ENCODE assay signal across 8 cellular contexts in the genomic region with DNA sequence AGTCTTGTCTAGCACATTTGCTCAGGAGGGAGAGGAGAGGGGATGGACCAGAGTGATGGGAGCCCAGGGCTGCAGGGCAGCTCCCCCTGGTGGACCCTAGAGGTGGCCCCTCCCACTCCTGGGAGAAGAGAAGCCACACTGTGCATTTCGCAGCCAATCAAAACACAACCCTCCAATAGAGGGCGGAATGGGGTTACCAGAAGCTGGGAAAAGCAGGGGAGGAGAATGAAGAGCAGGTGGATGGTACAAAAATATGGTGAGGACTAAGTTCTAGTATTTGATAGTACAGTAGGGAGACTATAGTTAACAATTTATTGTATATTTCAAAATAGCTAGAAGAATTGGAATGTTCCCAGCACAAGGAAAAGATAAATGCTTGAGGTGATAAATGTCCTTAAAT. TPM values are rescaled to one million over a fixed set of nuclear protein-coding genes. Genes with fewer than 3 reads are reported as not detected.
DNase-seq lines count a peak whose midpoint lies in the region; ATAC-seq and TF ChIP-seq lines count a peak whose summit lies in the region.

No MANE protein-coding gene starts in this region.

- no peaks in the 10 kb centered on the region for H3K9me3 Mint-ChIP-seq in activated naive CD8-positive, alpha-beta T cell treated with anti-CD3 and anti-CD28 coated beads for 36 hours
- no peaks in the 10 kb centered on the region for H3K9me3 Mint-ChIP-seq in progenitor cell of endocrine pancreas (ENCODE audit: low read depth)

- H3K4me3 ChIP-seq in MG63 (no peak overlapping the region), SJCRH30 (no peak overlapping the region), cardiac muscle cell (no peak overlapping the region)

- H3K9me3 ChIP-seq in MG63: no peaks in the 10 kb centered on the region
- H3K9me3 ChIP-seq in SJCRH30 (replicated peaks): no peaks in the 10 kb centered on the region
- no peaks in the 10 kb centered on the region for H3K9me3 ChIP-seq in cardiac muscle cell (ENCODE audit: low read depth)

- H3K27me3 Mint-ChIP-seq in activated naive CD8-positive, alpha-beta T cell treated with anti-CD3 and anti-CD28 coated beads for 36 hours: no peaks in the 10 kb centered on the region
- H3K27me3 Mint-ChIP-seq in progenitor cell of endocrine pancreas: no peaks in the 10 kb centered on the region

- H3K4me1 ChIP-seq in SJCRH30: no peaks in the 10 kb centered on the region
- H3K4me1 ChIP-seq in cardiac muscle cell (ENCODE audit: low read depth): no peaks in the 10 kb centered on the region

- H3K27me3 ChIP-seq in MG63: no peaks in the 10 kb centered on the region
- no peaks in the 10 kb centered on the region for H3K27me3 ChIP-seq in SJCRH30
- H3K27me3 ChIP-seq in cardiac muscle cell: no peaks in the 10 kb centered on the region

- H3K4me1 Mint-ChIP-seq in activated naive CD8-positive, alpha-beta T cell treated with anti-CD3 and anti-CD28 coated beads for 36 hours: peaks cover 19% of the 10 kb centered on the region
- no peaks in the 10 kb centered on the region for H3K4me1 Mint-ChIP-seq in progenitor cell of endocrine pancreas (ENCODE audit: low read depth)

- peaks cover 5% of the 10 kb centered on the region for H3K36me3 Mint-ChIP-seq in activated naive CD8-positive, alpha-beta T cell treated with anti-CD3 and anti-CD28 coated beads for 36 hours
- peaks cover 40% of the 10 kb centered on the region for H3K36me3 Mint-ChIP-seq in progenitor cell of endocrine pancreas (ENCODE audit: insufficient read depth)

- TF ChIP-seq CTCF in cardiac muscle cell (IDR thresholded peaks at IDR 0.05; ENCODE audit: low read depth, low read length) (peak; percentile 99), progenitor cell of endocrine pancreas (IDR thresholded peaks at IDR 0.05; ENCODE audit: unreplicated experiment) (peak; percentile 86)

- H3K27ac ChIP-seq in SJCRH30 (no peak overlapping the region), cardiac muscle cell (peak overlapping the region; percentile 32)

- ATAC-seq in GM21390 (IDR thresholded peaks at IDR 0.05; ENCODE audit: unreplicated experiment) (peak; percentile 59), HG03045 (IDR thresholded peaks at IDR 0.05; ENCODE audit: unreplicated experiment) (no peak)

- DNase-seq in COLO829 (ENCODE audit: low spot score) (peak; percentile 96), MG63 (peak; percentile 48), SJCRH30 (peak; percentile 83 to 90), cardiac muscle cell (ENCODE audit: low read depth in 1 of 2, low spot score in 1 of 2) (peak; percentile 88 to 93), progenitor cell of endocrine pancreas (ENCODE audit: low spot score, unreplicated experiment) (peak; percentile 64)
- DNase-seq in activated naive CD8-positive, alpha-beta T cell treated with anti-CD3 and anti-CD28 coated beads for 36 hours: peak; percentile 56

- H3K4me3 Mint-ChIP-seq in activated naive CD8-positive, alpha-beta T cell treated with anti-CD3 and anti-CD28 coated beads for 36 hours: no peak overlapping the region
- no peak overlapping the region for H3K4me3 Mint-ChIP-seq in progenitor cell of endocrine pancreas (ENCODE audit: low read depth)

- H3K36me3 ChIP-seq in MG63 (no peaks in the 10 kb centered on the region), SJCRH30 (peaks cover 1% of the 10 kb centered on the region), cardiac muscle cell (peaks cover 12% of the 10 kb centered on the region)

- H3K27ac Mint-ChIP-seq in activated naive CD8-positive, alpha-beta T cell treated with anti-CD3 and anti-CD28 coated beads for 36 hours: no peak overlapping the region
- H3K27ac Mint-ChIP-seq in progenitor cell of endocrine pancreas: no peak overlapping the region

RNA-seq across cellular contexts. Expression of gene VASH1, which starts 23.6 kb away (rescaled TPM):
- 2.1 and 2.8 TPM in 2 replicates for total RNA-seq in MG63 (2014; rRNA removed; shearing (Covaris generic); ENCODE audit: low replicate concordance)
- total RNA-seq in SJCRH30 (2014; rRNA removed; shearing (Covaris generic)): 11.1 and 11.5 TPM in 2 replicates
- 1 to 10 TPM; 1.7 to 2.3 TPM for total RNA-seq in activated naive CD8-positive, alpha-beta T cell treated with anti-CD3 and anti-CD28 coated beads for 36 hours
- total RNA-seq in cardiac muscle cell (27.7 and 41.0 TPM in 2 replicates), progenitor cell of endocrine pancreas (37.1 and 43.2 TPM in 2 replicates)
- 22.1 and 31.8 TPM in 2 replicates for polyA plus RNA-seq in cardiac muscle cell

RNA-seq across cellular contexts. Expression of gene ANGEL1, which starts 27.8 kb away (rescaled TPM):
- total RNA-seq in MG63 (2014; rRNA removed; shearing (Covaris generic); ENCODE audit: low replicate concordance): 1.1 and 2.5 TPM in 2 replicates
- total RNA-seq in SJCRH30 (2014; rRNA removed; shearing (Covaris generic)): 15.8 and 18.3 TPM in 2 replicates
- total RNA-seq in activated naive CD8-positive, alpha-beta T cell treated with anti-CD3 and anti-CD28 coated beads for 36 hours: 10 to 100 TPM; 14.9 to 17.1 TPM
- total RNA-seq in cardiac muscle cell (26.8 and 39.4 TPM in 2 replicates), progenitor cell of endocrine pancreas (121 and 129 TPM in 2 replicates)
- 29.4 and 35.8 TPM in 2 replicates for polyA plus RNA-seq in cardiac muscle cell

RNA-seq across cellular contexts. Expression of gene LRRC74A, which starts 41.3 kb away (rescaled TPM):
- total RNA-seq in MG63 (2014; rRNA removed; shearing (Covaris generic); ENCODE audit: low replicate concordance): not detected in 2 replicates
- not detected in 2 replicates for total RNA-seq in SJCRH30 (2014; rRNA removed; shearing (Covaris generic))
- not detected for total RNA-seq in activated naive CD8-positive, alpha-beta T cell treated with anti-CD3 and anti-CD28 coated beads for 36 hours
- total RNA-seq in cardiac muscle cell (not detected in 2 replicates), progenitor cell of endocrine pancreas (not detected in 2 replicates)
- not detected in 2 replicates for polyA plus RNA-seq in cardiac muscle cell
